ENCODE assay signal across 8 cellular contexts in the genomic region with DNA sequence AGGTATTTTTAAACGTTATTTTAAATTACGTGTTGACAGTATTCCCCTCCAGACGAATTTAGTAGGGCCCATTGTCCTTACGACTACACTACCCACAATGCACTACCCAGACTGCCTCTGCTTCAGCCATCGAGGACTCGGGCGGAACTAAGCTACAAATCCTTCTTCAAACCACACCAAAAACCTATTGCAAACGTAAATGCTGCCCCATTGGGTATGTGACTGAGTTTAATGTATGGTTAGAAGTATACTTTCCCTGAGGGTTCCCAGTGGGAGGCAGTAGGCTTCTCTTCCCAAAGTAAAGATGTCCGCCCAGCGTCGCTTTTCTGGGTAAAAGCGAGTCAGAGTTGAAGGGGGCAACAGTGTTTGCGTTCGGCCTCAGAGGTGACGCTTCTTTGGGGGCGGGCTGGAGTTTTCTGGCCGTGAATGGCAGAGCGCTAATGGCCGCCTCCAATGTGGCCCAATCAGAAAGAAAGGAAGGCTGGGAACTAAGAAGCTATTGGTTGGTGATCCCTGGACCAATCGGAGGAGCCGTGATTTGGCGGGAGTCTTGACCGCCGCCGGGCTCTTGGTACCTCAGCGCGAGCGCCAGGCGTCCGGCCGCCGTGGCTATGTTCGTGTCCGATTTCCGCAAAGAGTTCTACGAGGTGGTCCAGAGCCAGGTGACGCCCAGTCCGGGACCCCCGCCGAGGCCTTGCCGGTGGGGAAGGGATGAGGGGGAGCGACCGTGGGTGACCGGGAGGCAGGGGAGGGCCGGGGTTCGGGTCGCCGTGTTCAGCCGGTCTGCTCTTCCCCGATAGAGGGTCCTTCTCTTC. TPM values are rescaled to one million over a fixed set of nuclear protein-coding genes. Genes with fewer than 3 reads are reported as not detected.
DNase-seq lines count a peak whose midpoint lies in the region; ATAC-seq and TF ChIP-seq lines count a peak whose summit lies in the region.

A gene with protein sequence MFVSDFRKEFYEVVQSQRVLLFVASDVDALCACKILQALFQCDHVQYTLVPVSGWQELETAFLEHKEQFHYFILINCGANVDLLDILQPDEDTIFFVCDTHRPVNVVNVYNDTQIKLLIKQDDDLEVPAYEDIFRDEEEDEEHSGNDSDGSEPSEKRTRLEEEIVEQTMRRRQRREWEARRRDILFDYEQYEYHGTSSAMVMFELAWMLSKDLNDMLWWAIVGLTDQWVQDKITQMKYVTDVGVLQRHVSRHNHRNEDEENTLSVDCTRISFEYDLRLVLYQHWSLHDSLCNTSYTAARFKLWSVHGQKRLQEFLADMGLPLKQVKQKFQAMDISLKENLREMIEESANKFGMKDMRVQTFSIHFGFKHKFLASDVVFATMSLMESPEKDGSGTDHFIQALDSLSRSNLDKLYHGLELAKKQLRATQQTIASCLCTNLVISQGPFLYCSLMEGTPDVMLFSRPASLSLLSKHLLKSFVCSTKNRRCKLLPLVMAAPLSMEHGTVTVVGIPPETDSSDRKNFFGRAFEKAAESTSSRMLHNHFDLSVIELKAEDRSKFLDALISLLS (plus strand): TSS at position 563 of the 815 bp plus-strand sequence. CDS start 49 bp downstream, at position 612.

- H3K4me1 ChIP-seq in DND-41 (ENCODE audit: insufficient read depth, low read length) (peaks cover 53% of the 10 kb centered on the region), GM23248 (ENCODE audit: insufficient read depth) (peaks cover 21% of the 10 kb centered on the region), esophagus squamous epithelium (peaks cover 18 to 52% (median 26%) of the 10 kb centered on the region in 3 donors)

- no peaks in the 10 kb centered on the region for H3K27me3 Mint-ChIP-seq in activated T-helper 1 cell treated with anti-CD3 and anti-CD28 coated beads, Interleukin-12 subunit alpha, Interleukin-12 subunit beta, Interleukin-2, Interleukin-4 antibody, amounts not matched to agents 30 ng/mL and 10 ng/mL and 1 ng/mL, durations not matched to agents 14 hours and 24 hours and 36 hours (ENCODE audit: insufficient read depth)

- peaks cover 47% of the 10 kb centered on the region for H3K4me1 Mint-ChIP-seq in activated T-helper 1 cell treated with anti-CD3 and anti-CD28 coated beads, Interleukin-12 subunit alpha, Interleukin-12 subunit beta, Interleukin-2, Interleukin-4 antibody, amounts not matched to agents 30 ng/mL and 10 ng/mL and 1 ng/mL, durations not matched to agents 14 hours and 24 hours and 36 hours (ENCODE audit: low read depth)

- H3K27me3 ChIP-seq in DND-41 (ENCODE audit: insufficient read depth, low read length, poor library complexity) (no peaks in the 10 kb centered on the region), GM23248 (replicated peaks; ENCODE audit: insufficient read depth) (no peaks in the 10 kb centered on the region), esophagus squamous epithelium (no peaks in the 10 kb centered on the region)

- H3F3A ChIP-seq in GM23248 (ENCODE audit: insufficient read depth): peaks cover 16% of the 10 kb centered on the region; the same call in 1 of the 2 replicates

- no peaks in the 10 kb centered on the region for H3K9me3 Mint-ChIP-seq in activated T-helper 1 cell treated with anti-CD3 and anti-CD28 coated beads, Interleukin-12 subunit alpha, Interleukin-12 subunit beta, Interleukin-2, Interleukin-4 antibody, amounts not matched to agents 30 ng/mL and 10 ng/mL and 1 ng/mL, durations not matched to agents 14 hours and 24 hours and 36 hours

- H3K36me3 ChIP-seq in DND-41 (ENCODE audit: insufficient read depth, low read length) (peaks cover 58% of the 10 kb centered on the region), GM23248 (ENCODE audit: low read depth) (0 out of 2 replicates have a peak, but pooled peaks cover 3% of the 10 kb centered on the region), esophagus squamous epithelium (peaks cover 0 to 11% (median 4%) of the 10 kb centered on the region in 3 donors)

- peak; percentile 5 for TF ChIP-seq CTCF in DND-41 (IDR thresholded peaks at IDR 0.05; ENCODE audit: borderline replicate concordance, extremely low read depth, low read length, poor library complexity, severe bottlenecking)
- no peak for TF ChIP-seq CTCF in esophagus squamous epithelium (IDR thresholded peaks at IDR 0.05)

- peak within 1 kb of the TSS; percentile 97 for H3K4me3 Mint-ChIP-seq in activated T-helper 1 cell treated with anti-CD3 and anti-CD28 coated beads, Interleukin-12 subunit alpha, Interleukin-12 subunit beta, Interleukin-2, Interleukin-4 antibody, amounts not matched to agents 30 ng/mL and 10 ng/mL and 1 ng/mL, durations not matched to agents 14 hours and 24 hours and 36 hours

- peaks cover 62% of the 10 kb centered on the region for H4K20me1 ChIP-seq in DND-41 (ENCODE audit: insufficient read depth, low read length)
- H4K20me1 ChIP-seq in GM23248 (ENCODE audit: insufficient read depth): peaks cover 4% of the 10 kb centered on the region; the same call in 1 of the 2 replicates

- intact Hi-C loops in activated T-helper 1 cell treated with anti-CD3 and anti-CD28 coated beads, Interleukin-12 subunit alpha, Interleukin-12 subunit beta, Interleukin-2, Interleukin-4 antibody, amounts not matched to agents 30 ng/mL and 10 ng/mL and 1 ng/mL, durations not matched to agents 14 hours and 24 hours and 36 hours (cut with micrococcal nuclease): loop anchor here (1.0 to 5.0 kb wide), 9 partner anchors 32 to 413 kb away; partner anchors contain the start of genes C22orf39, DGCR2, ESS2 and MRPL40
- intact Hi-C loops in esophagus squamous epithelium (cut with DNase I): no loop called here

- WGBS in GM23248 (ENCODE audit: low coverage in 1 of 2, low lambda C conversion rate in 2 of 2, missing lambda C conversion rate in 2 of 2), 2 experiments: 0 to 1% methylated on average over 42 to 50 of the region's 50 CpGs
- 0 to 1% methylated on average over 16 to 20 of the region's 50 CpGs for WGBS in esophagus squamous epithelium, 2 donors

- H3K9me3 ChIP-seq in DND-41 (ENCODE audit: insufficient read depth, low read length, severe bottlenecking) (no peaks in the 10 kb centered on the region), GM23248 (ENCODE audit: low read depth) (no peaks in the 10 kb centered on the region), esophagus squamous epithelium (no peaks in the 10 kb centered on the region)

- H3K79me2 ChIP-seq in DND-41 (ENCODE audit: insufficient read depth, low read length) (peaks cover 88% of the 10 kb centered on the region), GM23248 (ENCODE audit: insufficient read depth) (peaks cover 55% of the 10 kb centered on the region)

- H3K9ac ChIP-seq in DND-41 (ENCODE audit: low read depth, low read length) (peak within 1 kb of the TSS; percentile 79), GM23248 (peak within 1 kb of the TSS; percentile 93)

- no peak for TF ChIP-seq POLR2A in esophagus squamous epithelium (IDR thresholded peaks at IDR 0.05)

- peak within 1 kb of the TSS; percentile 98 for H2AFZ ChIP-seq in DND-41 (ENCODE audit: low read depth, low read length)
- peak within 1 kb of the TSS; percentile 90 for H2AFZ ChIP-seq in GM23248

- peak within 1 kb of the TSS; percentile 52 to 98 for H3K4me3 ChIP-seq in DND-41 (ENCODE audit: low read depth in 1 of 2, low read length in 2 of 2)
- H3K4me3 ChIP-seq in GM23248: peak within 1 kb of the TSS; percentile 83
- H3K4me3 ChIP-seq in esophagus squamous epithelium: peak within 1 kb of the TSS; percentile 67 to 95 (median 84)

- H3K27ac Mint-ChIP-seq in activated T-helper 1 cell treated with anti-CD3 and anti-CD28 coated beads, Interleukin-12 subunit alpha, Interleukin-12 subunit beta, Interleukin-2, Interleukin-4 antibody, amounts not matched to agents 30 ng/mL and 10 ng/mL and 1 ng/mL, durations not matched to agents 14 hours and 24 hours and 36 hours: peak within 1 kb of the TSS; percentile 99

- peak within 1 kb of the TSS; percentile 100 for H3K27ac ChIP-seq in DND-41 (ENCODE audit: low read length)
- peak within 1 kb of the TSS; percentile 96 for H3K27ac ChIP-seq in GM23248
- H3K27ac ChIP-seq in esophagus squamous epithelium: peak within 1 kb of the TSS; percentile 95 to 99 (median 96)

- in situ Hi-C loops in GM23248 (cut with MboI): no loop called here

- peak; percentile 97 for DNase-seq in DND-41
- peak; percentile 99 for DNase-seq in GM23248
- DNase-seq in Kasumi-1 (lab: John Stamatoyannopoulos, UW): peak; percentile 99
- peak; percentile 97 for DNase-seq in RPMI7951 (ENCODE audit: low read depth)
- DNase-seq in activated T-helper 1 cell treated with anti-CD3 and anti-CD28 coated beads, Interleukin-12 subunit alpha, Interleukin-12 subunit beta, Interleukin-2, Interleukin-4 antibody, amounts not matched to agents 30 ng/mL and 10 ng/mL and 1 ng/mL, durations not matched to agents 14 hours and 24 hours and 36 hours (ENCODE audit: low spot score): peak; percentile 93
- DNase-seq in esophagus squamous epithelium (lab: John Stamatoyannopoulos, UW): peak; percentile 74
- peak; percentile 99 for DNase-seq in myocyte (ENCODE audit: low read depth)
- peak; percentile 85 to 93 for DNase-seq in stimulated activated CD8-positive, alpha-beta memory T cell treated with anti-CD3 and anti-CD28 coated beads, Interleukin-7, amount 100 ng/mL, for 48 hours (ENCODE audit: extremely low read depth in 1 of 2, low read depth in 1 of 2)

- peaks cover 20% of the 10 kb centered on the region for H3K36me3 Mint-ChIP-seq in activated T-helper 1 cell treated with anti-CD3 and anti-CD28 coated beads, Interleukin-12 subunit alpha, Interleukin-12 subunit beta, Interleukin-2, Interleukin-4 antibody, amounts not matched to agents 30 ng/mL and 10 ng/mL and 1 ng/mL, durations not matched to agents 14 hours and 24 hours and 36 hours (ENCODE audit: low read depth)

- ATAC-seq in DND-41 (ENCODE audit: insufficient read depth, low read depth): peak; percentile 91

- H3K4me2 ChIP-seq in DND-41 (ENCODE audit: insufficient read depth, low read length) (peak within 1 kb of the TSS; percentile 93), GM23248 (ENCODE audit: unreplicated experiment) (peak within 1 kb of the TSS; percentile 99)

- H3K9me2 ChIP-seq in GM23248 (ENCODE audit: insufficient read depth): no peaks in the 10 kb centered on the region

RNA-seq across cellular contexts. Expression of the gene that starts here (rescaled TPM):
- 9.5 TPM in 2 replicates for total RNA-seq in GM23248 (2014; rRNA removed; shearing (Covaris generic))
- 10.1 and 10.6 TPM in 2 replicates for polyA plus RNA-seq in GM23248 (2016; fragmentation: Nextera tagmentation; extraction: Ambion mirVana)
- total RNA-seq in RPMI7951 (2014; rRNA removed; shearing (Covaris generic)): 31.6 and 32.2 TPM in 2 replicates
- total RNA-seq in activated T-helper 1 cell treated with anti-CD3 and anti-CD28 coated beads, Interleukin-12 subunit alpha, Interleukin-12 subunit beta, Interleukin-2, Interleukin-4 antibody, amounts not matched to agents 30 ng/mL and 10 ng/mL and 1 ng/mL, durations not matched to agents 14 hours and 24 hours and 36 hours: 104 and 116 TPM in 2 replicates
- total RNA-seq in esophagus squamous epithelium (10 to 100 TPM in 2 of 4 donors, 1 to 10 TPM in 2; 3.4 to 16.7 (median 9.1) TPM), myocyte (1.1 and 4.5 TPM in 2 replicates)
- 0.78 TPM for polyA plus RNA-seq in myocyte (2012)

Comparison
In these comparisons a context has a peak if more than half of its experiments do, and no peak if none do; other contexts are left out.
1. Peak in every context shown above with its lines: DNase-seq, ATAC-seq, H3K4me3 ChIP-seq and H3K27ac ChIP-seq.